ENCODE assay signal across 16 cellular contexts in the genomic region with DNA sequence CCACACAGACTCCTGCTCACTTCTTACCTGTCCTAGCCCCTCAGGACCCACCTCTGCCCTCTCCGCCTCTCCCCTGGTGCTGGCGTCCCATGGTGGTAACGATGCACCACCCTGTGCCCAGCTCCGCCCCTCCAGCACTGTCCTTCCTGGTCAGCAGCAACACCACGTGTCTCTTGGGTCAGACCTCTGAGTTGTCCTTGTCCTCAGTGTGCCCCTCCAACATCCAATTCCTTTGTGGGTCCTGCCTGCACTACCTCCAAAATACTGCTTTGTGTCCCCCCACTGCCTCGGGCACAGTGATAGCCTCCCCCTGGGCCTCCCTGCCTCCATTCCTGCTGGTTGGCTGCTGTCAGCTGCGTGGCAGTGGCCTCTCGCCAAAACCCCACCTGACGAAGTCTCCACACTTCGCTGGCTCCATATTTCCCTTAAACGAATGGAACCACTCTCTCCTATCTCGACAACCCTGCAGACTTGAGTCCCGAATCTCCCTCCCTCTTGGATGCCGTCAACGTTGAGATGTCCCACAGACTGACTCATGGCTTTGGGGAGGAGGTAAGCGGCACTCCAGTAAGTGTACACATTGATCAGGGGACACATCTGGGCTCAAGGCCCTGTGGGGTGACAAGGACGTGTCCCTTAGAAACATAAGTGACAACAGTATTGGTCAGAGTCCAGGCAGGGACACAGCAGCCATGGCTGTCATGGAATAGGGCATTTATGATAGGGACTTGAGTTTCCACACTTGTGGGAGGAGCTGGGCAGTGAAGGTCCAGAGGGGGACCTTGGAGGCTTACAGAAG. TPM values are rescaled to one million over a fixed set of nuclear protein-coding genes. Genes with fewer than 3 reads are reported as not detected.
DNase-seq lines count a peak whose midpoint lies in the region; ATAC-seq, FAIRE-seq and TF ChIP-seq lines count a peak whose summit lies in the region.
"Had no signal": no experiment of that assay in that cellular context is flagged by ENCODE, and none has a peak within 500 bp of the region (broad histone marks: within the 10 kb centered on the region; RNA-seq: fewer than 3 reads in every experiment).

No MANE protein-coding gene starts in this region.

- no peak overlapping the region for H3K27ac ChIP-seq in neural progenitor cell
- H3K27ac ChIP-seq: A549 had no signal

- no peaks in the 10 kb centered on the region for H3K27me3 Mint-ChIP-seq in WTC11 (ENCODE audit: low read depth)
- peaks cover 11% of the 10 kb centered on the region for H3K27me3 Mint-ChIP-seq in chondrocyte (ENCODE audit: low read depth)
- H3K27me3 Mint-ChIP-seq in neural progenitor cell (ENCODE audit: insufficient read depth, low read depth): peaks cover 14% of the 10 kb centered on the region
- H3K27me3 Mint-ChIP-seq in natural killer cell (ENCODE audit: low read depth in 2 of 2): peaks cover 0 to 2% of the 10 kb centered on the region in 2 donors

- no peak for ATAC-seq in WTC11
- ATAC-seq in natural killer cell: no peak
- ATAC-seq: A549, HCT116 had no signal

- POLR2A ChIA-PET in WTC11 (lab: Charles Lee): no interaction called here

- DNase-seq in WTC11 (ENCODE audit: low spot score) (no peak), chondrocyte (ENCODE audit: low spot score) (peak; percentile 53), neural progenitor cell (ENCODE audit: low spot score) (no peak), urothelium cell line (ENCODE audit: low spot score) (no peak), NCI-H774 (lab: John Stamatoyannopoulos, UW) (no peak), natural killer cell (no peak)
- DNase-seq in stimulated activated CD4-positive, alpha-beta T cell treated with anti-CD3 and anti-CD28 coated beads, Interleukin-2, amount 100 ng/mL, for 24 hours: no peak
- DNase-seq: Caco-2, DND-41, GF-D8 had no signal

- TF ChIP-seq CTCF in WTC11 (IDR thresholded peaks at IDR 0.05) (no peak), chondrocyte (IDR thresholded peaks at IDR 0.05) (no peak), neural progenitor cell (IDR thresholded peaks at IDR 0.05) (no peak), natural killer cell (IDR thresholded peaks at IDR 0.05) (no peak)

- no peak overlapping the region for H3K9ac ChIP-seq in neural progenitor cell

- H3F3A ChIP-seq in neural progenitor cell (ENCODE audit: low read depth): peaks cover 20% of the 10 kb centered on the region

- H3K4me1 Mint-ChIP-seq in WTC11 (peaks cover 19% of the 10 kb centered on the region), chondrocyte (ENCODE audit: low read depth) (peaks cover 3% of the 10 kb centered on the region), neural progenitor cell (peaks cover 25% of the 10 kb centered on the region), natural killer cell (no peaks in the 10 kb centered on the region)
- H3K4me1 Mint-ChIP-seq: CD8-positive, alpha-beta memory T cell had no signal

- no peak overlapping the region for H3K4me3 Mint-ChIP-seq in WTC11
- H3K4me3 Mint-ChIP-seq in chondrocyte (ENCODE audit: unreplicated experiment): no peak overlapping the region
- no peak overlapping the region for H3K4me3 Mint-ChIP-seq in neural progenitor cell
- no peak overlapping the region for H3K4me3 Mint-ChIP-seq in natural killer cell
- H3K4me3 Mint-ChIP-seq: CD8-positive, alpha-beta memory T cell; IgD-negative memory B cell had no signal

- no peaks in the 10 kb centered on the region for H3K27me3 ChIP-seq in neural progenitor cell

- H3K4me3 ChIP-seq in neural progenitor cell: no peak overlapping the region
- H3K4me3 ChIP-seq: A549 had no signal

- intact Hi-C loops in natural killer cell (cut with micrococcal nuclease): no loop called here

- no peak overlapping the region for H3K4me2 ChIP-seq in neural progenitor cell
- H3K4me2 ChIP-seq: A549 had no signal

- H4K20me1 ChIP-seq in neural progenitor cell (ENCODE audit: low read depth): no peaks in the 10 kb centered on the region

- no peaks in the 10 kb centered on the region for H3K79me2 ChIP-seq in neural progenitor cell (ENCODE audit: low read depth)

- CTCF ChIA-PET in WTC11 (lab: Charles Lee): interaction anchor here (1.0 to 1.2 kb wide), 2 partner anchors 15 to 125 kb away, joined by 3 read pairs; no protein-coding TSS in a partner anchor

- no peak overlapping the region for H2AFZ ChIP-seq in neural progenitor cell (replicated peaks)

- peak; percentile 53 for FAIRE-seq in urothelium cell line (lab: Jason Lieb, UNC)
- FAIRE-seq: A549, GM19239 had no signal

- peak overlapping the region; percentile 23; the same call in 1 of the 2 replicates for H3K27ac Mint-ChIP-seq in WTC11
- no peak overlapping the region for H3K27ac Mint-ChIP-seq in chondrocyte (ENCODE audit: unreplicated experiment)
- peak overlapping the region; percentile 34 for H3K27ac Mint-ChIP-seq in neural progenitor cell
- no peak overlapping the region for H3K27ac Mint-ChIP-seq in natural killer cell
- H3K27ac Mint-ChIP-seq: CD8-positive, alpha-beta memory T cell; IgD-negative memory B cell had no signal

- no peaks in the 10 kb centered on the region for H3K36me3 ChIP-seq in neural progenitor cell

- H3K36me3 Mint-ChIP-seq in WTC11 (no peaks in the 10 kb centered on the region), chondrocyte (ENCODE audit: low read depth) (no peaks in the 10 kb centered on the region), neural progenitor cell (no peaks in the 10 kb centered on the region), natural killer cell (no peaks in the 10 kb centered on the region)
- H3K36me3 Mint-ChIP-seq: CD8-positive, alpha-beta memory T cell; IgD-negative memory B cell had no signal

- no peaks in the 10 kb centered on the region for H3K9me3 ChIP-seq in neural progenitor cell (ENCODE audit: low read depth)
- H3K9me3 ChIP-seq: A549, Caco-2 had no signal

- H3K9me3 Mint-ChIP-seq in WTC11: peaks cover 1% of the 10 kb centered on the region; the same call in 1 of the 2 replicates
- H3K9me3 Mint-ChIP-seq in chondrocyte (ENCODE audit: low read depth): no peaks in the 10 kb centered on the region
- H3K9me3 Mint-ChIP-seq in neural progenitor cell: no peaks in the 10 kb centered on the region
- no peaks in the 10 kb centered on the region for H3K9me3 Mint-ChIP-seq in natural killer cell
- H3K9me3 Mint-ChIP-seq: CD8-positive, alpha-beta memory T cell; IgD-negative memory B cell had no signal

- H3K4me1 ChIP-seq in neural progenitor cell: peaks cover 31% of the 10 kb centered on the region
- H3K4me1 ChIP-seq: A549, Caco-2 had no signal

TF ChIP-seq in WTC11, 78 proteins besides CTCF, POLR2A, EP300 and RAD21:
- TF ChIP-seq TCF7 (CRISPR knock-in tag; IDR thresholded peaks at IDR 0.05; ENCODE audit: low read depth) (no peak), PRRX2 (CRISPR knock-in tag; IDR thresholded peaks at IDR 0.05) (no peak), NFATC4 (CRISPR knock-in tag; IDR thresholded peaks at IDR 0.05) (no peak), ZNF138 (CRISPR knock-in tag; conservative IDR thresholded peaks at IDR 0.05) (no peak), IRF2 (CRISPR knock-in tag; IDR thresholded peaks at IDR 0.05; ENCODE audit: borderline replicate concordance, low read depth) (no peak), SOX15 (CRISPR knock-in tag; IDR thresholded peaks at IDR 0.05) (no peak), JUN (CRISPR knock-in tag; IDR thresholded peaks at IDR 0.05) (no peak)
- TF ChIP-seq, protein P1, sequence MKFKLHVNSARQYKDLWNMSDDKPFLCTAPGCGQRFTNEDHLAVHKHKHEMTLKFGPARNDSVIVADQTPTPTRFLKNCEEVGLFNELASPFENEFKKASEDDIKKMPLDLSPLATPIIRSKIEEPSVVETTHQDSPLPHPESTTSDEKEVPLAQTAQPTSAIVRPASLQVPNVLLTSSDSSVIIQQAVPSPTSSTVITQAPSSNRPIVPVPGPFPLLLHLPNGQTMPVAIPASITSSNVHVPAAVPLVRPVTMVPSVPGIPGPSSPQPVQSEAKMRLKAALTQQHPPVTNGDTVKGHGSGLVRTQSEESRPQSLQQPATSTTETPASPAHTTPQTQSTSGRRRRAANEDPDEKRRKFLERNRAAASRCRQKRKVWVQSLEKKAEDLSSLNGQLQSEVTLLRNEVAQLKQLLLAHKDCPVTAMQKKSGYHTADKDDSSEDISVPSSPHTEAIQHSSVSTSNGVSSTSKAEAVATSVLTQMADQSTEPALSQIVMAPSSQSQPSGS (CRISPR knock-in tag; IDR thresholded peaks at IDR 0.05; ENCODE audit: borderline replicate concordance, low read depth): no peak

RNA-seq across cellular contexts. Expression of a gene that starts 42.8 kb away (rescaled TPM):
- 1.8 to 2.7 TPM (median 1.8 TPM) in 3 replicates for total RNA-seq in WTC11 (2021)
- total RNA-seq in chondrocyte: 7.5 to 20.9 TPM (median 8.3 TPM) in 3 replicates
- total RNA-seq in neural progenitor cell (ENCODE audit: low replicate concordance): 4.4 and 5.7 TPM in 2 replicates
- total RNA-seq in natural killer cell: not detected
- total RNA-seq: Caco-2; CD8-positive, alpha-beta memory T cell; HT-29 had no signal

Comparison
In these comparisons a context has a peak if more than half of its experiments do, and no peak if none do; other contexts are left out.
1. H3K27ac Mint-ChIP-seq: peak in WTC11 (single experiment) and neural progenitor cell (single experiment); none in chondrocyte (single experiment) and natural killer cell (0 of 2).